ENCODE assay signal across 8 cellular contexts in genomic region chrX:11664211-11664888, GRCh38. TPM values are rescaled to one million over a fixed set of nuclear protein-coding genes. Genes with fewer than 3 reads are reported as not detected.
DNase-seq lines count a peak whose midpoint lies in the region; ATAC-seq and TF ChIP-seq lines count a peak whose summit lies in the region.

No MANE protein-coding gene starts in this region.

- H3K36me3 Mint-ChIP-seq in naive thymus-derived CD8-positive, alpha-beta T cell, result no peaks in the 10 kb centered on the region
- no peaks in the 10 kb centered on the region for H3K36me3 Mint-ChIP-seq in T-helper 2 cell treated with Interferon-gamma antibody and Interleukin-4, amounts not matched to agents 5 μg/mL and 100 μg/mL, for 36 hours (ENCODE audit: low read depth)

- H3K27ac Mint-ChIP-seq in naive thymus-derived CD8-positive, alpha-beta T cell, result no peak overlapping the region
- no peak overlapping the region for H3K27ac Mint-ChIP-seq in T-helper 2 cell treated with Interferon-gamma antibody and Interleukin-4, amounts not matched to agents 5 μg/mL and 100 μg/mL, for 36 hours

- H3K27me3 ChIP-seq in AG04450 (ENCODE audit: control insufficient read depth, insufficient read depth, low read length) (peaks cover 32% of the 10 kb centered on the region), esophagus squamous epithelium (peaks cover 0 to 44% (median 2%) of the 10 kb centered on the region in 4 donors), thyroid gland (peaks cover 8% of the 10 kb centered on the region)

- TF ChIP-seq CTCF in AG04450 (IDR thresholded peaks at IDR 0.05; ENCODE audit: low read depth, low read length) (no peak), esophagus squamous epithelium (IDR thresholded peaks at IDR 0.05) (no peak), thyroid gland (IDR thresholded peaks at IDR 0.05) (no peak)

- DNase-seq in AG04450 (ENCODE audit: low read depth, low spot score), result no peak
- DNase-seq in esophagus squamous epithelium (lab: John Stamatoyannopoulos, UW), result no peak
- DNase-seq in naive thymus-derived CD8-positive, alpha-beta T cell, result no peak
- no peak for DNase-seq in T-helper 2 cell treated with Interferon-gamma antibody and Interleukin-4, amounts not matched to agents 5 μg/mL and 100 μg/mL, for 36 hours (ENCODE audit: low spot score)
- no peak for DNase-seq in DMS153 treated with DMSO at 0.1 percent for 48 hours (lab: John Stamatoyannopoulos, UW; ENCODE audit: unreplicated experiment)
- DNase-seq in thyroid gland, result no peak

- ATAC-seq in HG02588 (IDR thresholded peaks at IDR 0.05; ENCODE audit: unreplicated experiment) (peak; percentile 44), HG03520 (IDR thresholded peaks at IDR 0.05; ENCODE audit: unreplicated experiment) (no peak)
- ATAC-seq in naive thymus-derived CD8-positive, alpha-beta T cell, result no peak

- H3K4me1 ChIP-seq in esophagus squamous epithelium (peaks cover 0 to 21% (median 3%) of the 10 kb centered on the region in 3 donors), thyroid gland (peaks cover 0 to 4% of the 10 kb centered on the region in 2 donors)

- peaks cover 0 to 7% (median 0%) of the 10 kb centered on the region in 9 donors for H3K9me3 Mint-ChIP-seq in naive thymus-derived CD8-positive, alpha-beta T cell
- no peaks in the 10 kb centered on the region for H3K9me3 Mint-ChIP-seq in T-helper 2 cell treated with Interferon-gamma antibody and Interleukin-4, amounts not matched to agents 5 μg/mL and 100 μg/mL, for 36 hours

- TF ChIP-seq POLR2A in esophagus squamous epithelium (IDR thresholded peaks at IDR 0.05) (no peak), thyroid gland (IDR thresholded peaks at IDR 0.05) (no peak)

- CTCF ChIA-PET in AG04450 (lab: Charles Lee), result no interaction called here

- H3K4me3 ChIP-seq in AG04450 (ENCODE audit: low read depth, low read length) (peak overlapping the region; percentile 52), esophagus squamous epithelium (peak overlapping the region; percentile 22 to 62 (median 45)), thyroid gland (replicated peaks in 1 of 3) (peak overlapping the region in 1 of 3 donors; percentile 9)

- intact Hi-C loops in esophagus squamous epithelium (cut with DNase I), result no loop called here
- intact Hi-C loops in thyroid gland (cut with DNase I), result no loop called here

- no peak overlapping the region for H3K27ac ChIP-seq in AG04450 (ENCODE audit: low read depth, low read length)
- peak overlapping the region in 3 of 4 donors; percentile 56 to 80 (median 73) for H3K27ac ChIP-seq in esophagus squamous epithelium
- peak overlapping the region in 1 of 3 donors; percentile 17 for H3K27ac ChIP-seq in thyroid gland

- POLR2A ChIA-PET in AG04450 (lab: Yijun Ruan, JAX), result no interaction called here
- POLR2A ChIA-PET in naive thymus-derived CD8-positive, alpha-beta T cell (lab: Charles Lee), result no interaction called here

- H3K27me3 Mint-ChIP-seq in naive thymus-derived CD8-positive, alpha-beta T cell, result peaks cover 6 to 64% (median 30%) of the 10 kb centered on the region in 5 donors
- H3K27me3 Mint-ChIP-seq in T-helper 2 cell treated with Interferon-gamma antibody and Interleukin-4, amounts not matched to agents 5 μg/mL and 100 μg/mL, for 36 hours (ENCODE audit: low read depth), result peaks cover 52% of the 10 kb centered on the region

- WGBS in esophagus squamous epithelium, 2 donors, result 5 to 20% methylated on average over 1 to 4 of the region's 55 CpGs
- 16 to 40% methylated on average over 7 to 25 of the region's 55 CpGs for WGBS in thyroid gland, 2 donors

- H3K9me3 ChIP-seq in AG04450 (ENCODE audit: control insufficient read depth, insufficient read depth, low read length), result no peaks in the 10 kb centered on the region; the same call in 1 of the 2 replicates
- no peaks in the 10 kb centered on the region for H3K9me3 ChIP-seq in esophagus squamous epithelium
- H3K9me3 ChIP-seq in thyroid gland, result no peaks in the 10 kb centered on the region

- H3K4me1 Mint-ChIP-seq in naive thymus-derived CD8-positive, alpha-beta T cell, result peaks cover 2 to 16% (median 6%) of the 10 kb centered on the region in 4 donors
- no peaks in the 10 kb centered on the region for H3K4me1 Mint-ChIP-seq in T-helper 2 cell treated with Interferon-gamma antibody and Interleukin-4, amounts not matched to agents 5 μg/mL and 100 μg/mL, for 36 hours (ENCODE audit: low read depth)

- peak overlapping the region in 7 of 10 donors; percentile 8 to 63 (median 45) for H3K4me3 Mint-ChIP-seq in naive thymus-derived CD8-positive, alpha-beta T cell
- H3K4me3 Mint-ChIP-seq in T-helper 2 cell treated with Interferon-gamma antibody and Interleukin-4, amounts not matched to agents 5 μg/mL and 100 μg/mL, for 36 hours, result no peak overlapping the region

- H3K36me3 ChIP-seq in esophagus squamous epithelium (no peaks in the 10 kb centered on the region), thyroid gland (no peaks in the 10 kb centered on the region)

RNA-seq across cellular contexts. Expression of gene ARHGAP6, which starts 1.4 kb away (rescaled TPM):
- 3.7 and 4.0 TPM in 2 replicates for polyA plus RNA-seq in AG04450 (2011; rRNA removed)
- polyA minus RNA-seq in AG04450 (2011; rRNA and poly(A)+ RNA removed), result 6.5 and 8.5 TPM in 2 replicates
- total RNA-seq in esophagus squamous epithelium (1 to 10 TPM in 3 of 4 donors, under 1 TPM in 1; 0.64 to 9.5 (median 2.3) TPM), thyroid gland (10 to 100 TPM; 49.2 to 63.8 (median 51.5) TPM)
- total RNA-seq in naive thymus-derived CD8-positive, alpha-beta T cell, result under 1 TPM in 1 of 2 experiments, not detected in 1; 0.22 TPM
- polyA plus RNA-seq in naive thymus-derived CD8-positive, alpha-beta T cell, result not detected

Comparison
In these comparisons a context has a peak if more than half of its experiments do, and no peak if none do; other contexts are left out.
1. RNA of gene ARHGAP6, which starts 1.4 kb away (total RNA-seq): 49.2 to 63.8 TPM in thyroid gland; 0.64 to 9.5 TPM in esophagus squamous epithelium and 0.22 TPM in naive thymus-derived CD8-positive, alpha-beta T cell; every median in the first group is over 4 times any median in the second.